18 cellular contexts compared by ENCODE assay signal in genomic region chr3:55285156-55285555, GRCh38.
"Had no signal": no experiment of that assay in that cellular context is flagged by ENCODE, and none has a peak within 500 bp of the region (broad histone marks: within the 10 kb centered on the region; RNA-seq: fewer than 3 reads in every experiment).

No MANE protein-coding gene starts in this region.

- H3K4me3 ChIP-seq: cardiac muscle cell, esophagus squamous epithelium, gastrocnemius medialis, lung, right atrium auricular region, skin epidermis had no signal

- H3K27ac ChIP-seq: cardiac muscle cell, esophagus squamous epithelium, gastrocnemius medialis, right atrium auricular region had no signal

- H3K9me3 ChIP-seq: esophagus squamous epithelium, gastrocnemius medialis, right atrium auricular region had no signal

- H3K36me3 ChIP-seq: cardiac muscle cell, esophagus squamous epithelium, gastrocnemius medialis, right atrium auricular region had no signal

- H3K4me1 ChIP-seq: esophagus squamous epithelium, gastrocnemius medialis, right atrium auricular region had no signal

- DNase-seq: activated B cell treated with CpG ODN at 0.5 μM for 24 hours; activated CD4-positive, alpha-beta memory T cell treated with anti-CD3 and anti-CD28 coated beads, Interleukin-2, amount 10 ng/mL, durations not matched to agents 7 days and 5 days; activated CD4-positive, alpha-beta T cell treated with anti-CD3 and anti-CD28 coated beads for 48 hours; activated CD8-positive, alpha-beta memory T cell treated with anti-CD3 and anti-CD28 coated beads, Interleukin-2, amount 10 ng/mL, durations not matched to agents 7 days and 5 days; amniotic stem cell; effector CD8-positive, alpha-beta T cell; esophagus squamous epithelium; gastrocnemius medialis; head of caudate nucleus; kidney; stimulated activated CD4-positive, alpha-beta T cell treated with anti-CD3 and anti-CD28 coated beads, Interleukin-15, amount 100 ng/mL, for 24 hours; stimulated activated CD4-positive, alpha-beta T cell treated with anti-CD3 and anti-CD28 coated beads, Interleukin-2, amount 100 ng/mL, for 48 hours had no signal

- H3K27me3 ChIP-seq: cardiac muscle cell, esophagus squamous epithelium, gastrocnemius medialis, right atrium auricular region had no signal

- ATAC-seq: activated CD8-positive, alpha-beta memory T cell treated with anti-CD3 and anti-CD28 coated beads, Interleukin-2, amount 10 ng/mL, durations not matched to agents 7 days and 5 days; gastrocnemius medialis; left lobe of liver; natural killer cell treated with Interleukin-12 subunit alpha and Interleukin-12 subunit beta and Interleukin-15 and Interleukin-18, amount 100 ng/mL, for 72 hours had no signal
